8 cellular contexts compared by ENCODE assay signal in genomic region chr1:42379794-42380616, GRCh38. TPM values are rescaled to one million over a fixed set of nuclear protein-coding genes. Genes with fewer than 3 reads are reported as not detected.
DNase-seq lines count a peak whose midpoint lies in the region; ATAC-seq, FAIRE-seq and TF ChIP-seq lines count a peak whose summit lies in the region.

No MANE protein-coding gene starts in this region.

- in situ Hi-C loops in KBM-7 (cut with MboI; ENCODE audit: low pct_unique_long_range_greater_than_20kb, low sequenced_read_pairs) = no loop called here

- WGBS in pancreas, 2 donors = 3 to 4% methylated on average over 32 to 41 of the region's 41 CpGs

- no peak for FAIRE-seq in pancreas (lab: Jason Lieb, UNC)

- H3K27me3 ChIP-seq in cardiac muscle cell = peaks cover 46% of the 10 kb centered on the region
- H3K27me3 ChIP-seq in pancreas = no peaks in the 10 kb centered on the region

- TF ChIP-seq CTCF in cardiac muscle cell (IDR thresholded peaks at IDR 0.05; ENCODE audit: low read depth, low read length) = no peak
- TF ChIP-seq CTCF in pancreas (IDR thresholded peaks at IDR 0.05) = no peak

- ATAC-seq in GM21576 (IDR thresholded peaks at IDR 0.05; ENCODE audit: unreplicated experiment) (peak; percentile 36), pancreas (peak; percentile 54 to 74 (median 70))

- no peaks in the 10 kb centered on the region for H3K9me3 ChIP-seq in cardiac muscle cell (ENCODE audit: low read depth)
- H3K9me3 ChIP-seq in pancreas = no peaks in the 10 kb centered on the region

- H3K36me3 ChIP-seq in cardiac muscle cell (no peaks in the 10 kb centered on the region), pancreas (no peaks in the 10 kb centered on the region)

- peaks cover 6% of the 10 kb centered on the region for H3K4me1 ChIP-seq in cardiac muscle cell (ENCODE audit: low read depth)
- H3K4me1 ChIP-seq in pancreas = peaks cover 0 to 5% (median 5%) of the 10 kb centered on the region in 3 donors

- peak overlapping the region; percentile 99 for H3K4me3 ChIP-seq in cardiac muscle cell
- peak overlapping the region; percentile 23 to 75 (median 60) for H3K4me3 ChIP-seq in pancreas

- no peak overlapping the region for H3K27ac ChIP-seq in cardiac muscle cell
- H3K27ac ChIP-seq in pancreas = no peak overlapping the region

- DNase-seq in NCI-H2081 (lab: John Stamatoyannopoulos, UW) = peak; percentile 80 to 86
- no peak for DNase-seq in NCI-H2081 treated with DMSO at 0.1 percent for 48 hours (lab: John Stamatoyannopoulos, UW)
- peak; percentile 28 for DNase-seq in KBM-7
- peak; percentile 63 for DNase-seq in activated CD8-positive, alpha-beta memory T cell treated with anti-CD3 and anti-CD28 coated beads, Interleukin-2, amount 50 U/mL, for 48 hours
- DNase-seq in cardiac muscle cell (ENCODE audit: low read depth in 1 of 2, low spot score in 1 of 2) = peak; percentile 47 to 49
- DNase-seq in pancreas = peak in 3 of 6 donors; percentile 15 to 77 (median 18)
- DNase-seq in HUDEP-2 (lab: John Stamatoyannopoulos, UW; ENCODE audit: unreplicated experiment in 76 of 76) = no peak

- intact Hi-C loops in pancreas (cut with DNase I) = no loop called here

RNA-seq across cellular contexts. Expression of gene RIMKLA, which starts 0.6 kb away (rescaled TPM):
- total RNA-seq in cardiac muscle cell (8.1 and 14.9 TPM in 2 replicates), pancreas (1 to 10 TPM; 1.2 to 2.6 (median 2.1) TPM)
- polyA plus RNA-seq in cardiac muscle cell (16.3 and 21.8 TPM in 2 replicates), pancreas (under 1 TPM; 0.27 to 0.47 TPM)

RNA-seq across cellular contexts. Expression of gene FOXJ3, which starts 45.0 kb away (rescaled TPM):
- total RNA-seq in cardiac muscle cell = 28.5 and 54.1 TPM in 2 replicates
- polyA plus RNA-seq in cardiac muscle cell = 25.4 and 39.1 TPM in 2 replicates
- total RNA-seq in pancreas = 10 to 100 TPM; 18.6 to 25.5 (median 22.5) TPM
- polyA plus RNA-seq in pancreas = 10 to 100 TPM in 1 of 2 donors, 1 to 10 TPM in 1; 6.8 to 14.4 TPM

Comparison
In these comparisons a context has a peak if more than half of its experiments do, and no peak if none do; other contexts are left out.
1. DNase-seq: peak in NCI-H2081 (2 of 2), KBM-7 (single experiment), activated CD8-positive, alpha-beta memory T cell treated with anti-CD3 and anti-CD28 coated beads, Interleukin-2, amount 50 U/mL, for 48 hours (single experiment) and cardiac muscle cell (2 of 2); none in NCI-H2081 treated with DMSO at 0.1 percent for 48 hours (single experiment) and HUDEP-2 (0 of 76).